In the genomic region with DNA sequence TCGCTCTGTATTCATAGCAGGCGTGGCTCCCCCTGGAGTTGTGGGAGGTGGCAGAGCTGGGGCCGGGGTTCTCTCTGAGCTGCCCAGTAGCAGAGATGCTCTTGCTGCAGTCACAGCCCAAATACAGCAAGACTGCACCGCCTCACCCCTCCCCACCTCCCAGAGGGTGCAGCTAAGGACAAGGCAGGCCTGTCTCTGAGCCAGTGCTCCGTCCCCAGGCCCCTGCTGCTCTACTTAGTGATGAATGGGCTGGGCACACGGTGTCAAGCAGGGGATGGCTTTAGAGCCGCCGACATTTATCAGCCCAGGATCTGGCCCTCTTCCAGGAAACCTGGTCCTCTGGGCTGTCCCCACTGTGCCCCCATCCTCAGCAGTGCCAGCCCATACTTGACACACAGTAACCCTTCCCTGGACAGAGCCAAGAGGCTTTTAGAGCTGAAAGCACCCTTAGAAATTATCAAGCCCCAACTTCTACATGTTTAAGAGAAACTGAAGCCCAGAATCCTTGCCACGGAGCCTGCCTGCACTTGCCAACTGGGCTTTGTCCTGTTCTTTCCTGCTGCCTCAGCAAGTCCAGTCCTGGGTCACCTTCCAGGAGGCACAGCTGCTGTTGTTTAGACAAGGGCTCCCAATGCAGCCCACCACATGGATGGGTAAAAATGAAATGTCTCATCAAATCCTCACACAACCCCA, we compare ENCODE assay signal across 16 cellular contexts.
DNase-seq lines count a peak whose midpoint lies in the region; ATAC-seq and TF ChIP-seq lines count a peak whose summit lies in the region.
"Had no signal": no experiment of that assay in that cellular context is flagged by ENCODE, and none has a peak within 500 bp of the region (broad histone marks: within the 10 kb centered on the region; RNA-seq: fewer than 3 reads in every experiment).

No MANE protein-coding gene starts in this region.

- H3K27ac ChIP-seq in prostate gland, result no peak overlapping the region
- H3K27ac ChIP-seq: 22Rv1, testis had no signal

- DNase-seq in DMS 273 (lab: John Stamatoyannopoulos, UW; ENCODE audit: unreplicated experiment) (peak; percentile 54), DMS 273 treated with DMSO at 0.1 percent for 48 hours (lab: John Stamatoyannopoulos, UW) (no peak), NCI-H82 (lab: John Stamatoyannopoulos, UW) (peak; percentile 87), prostate gland (ENCODE audit: low spot score) (peak; percentile 42), GM13976 (ENCODE audit: low spot score) (no peak), OCI-M1 (lab: John Stamatoyannopoulos, UW) (no peak)
- DNase-seq: CD4-positive, alpha-beta memory T cell; NCI-H187; stimulated activated CD4-positive, alpha-beta T cell treated with anti-CD3 and anti-CD28 coated beads, Interleukin-12 subunit alpha, Interleukin-12 subunit beta, amount 100 ng/mL, for 4 hours; T-helper 17 cell; testis had no signal

- intact Hi-C loops in prostate gland (cut with DNase I), result no loop called here

- WGBS in prostate gland, result 24% methylated on average over 9 of the region's 9 CpGs

- H3K9me3 ChIP-seq in prostate gland, result no peaks in the 10 kb centered on the region
- H3K9me3 ChIP-seq: testis had no signal

- in situ Hi-C loops in GM13976 (cut with MboI; ENCODE audit: low sequenced_read_pairs, unreplicated experiment), result no loop called here

- H3K36me3 ChIP-seq in prostate gland, result no peaks in the 10 kb centered on the region

- H3K27me3 ChIP-seq in prostate gland (replicated peaks; ENCODE audit: insufficient read depth), result no peaks in the 10 kb centered on the region
- H3K27me3 ChIP-seq: testis had no signal

- H3K4me3 ChIP-seq in prostate gland, result no peak overlapping the region
- H3K4me3 ChIP-seq: testis had no signal

- no peak for TF ChIP-seq POLR2A in prostate gland (IDR thresholded peaks at IDR 0.05)

- ATAC-seq in esophagus mucosa (peak; percentile 27), GM21423 (IDR thresholded peaks at IDR 0.05; ENCODE audit: unreplicated experiment) (no peak)
- ATAC-seq: left lobe of liver; naive thymus-derived CD8-positive, alpha-beta T cell; T-helper 17 cell had no signal

- no peaks in the 10 kb centered on the region for H3K4me1 ChIP-seq in prostate gland (replicated peaks)
- H3K4me1 ChIP-seq: testis had no signal

- TF ChIP-seq CTCF in prostate gland (IDR thresholded peaks at IDR 0.05), result no peak
- TF ChIP-seq CTCF in GM13976 (IDR thresholded peaks at IDR 0.05; ENCODE audit: borderline replicate concordance, control extremely low read depth, extremely low read depth, insufficient read depth, missing control alignments), result no peak

Comparison
In these comparisons a context has a peak if more than half of its experiments do, and no peak if none do; other contexts are left out.
1. DNase-seq: peak in DMS 273 (single experiment), NCI-H82 (single experiment) and prostate gland (single experiment); none in DMS 273 treated with DMSO at 0.1 percent for 48 hours (single experiment), GM13976 (single experiment) and OCI-M1 (single experiment).